Comparison of ENCODE assay signal across 1 cellular context in the genomic region with DNA sequence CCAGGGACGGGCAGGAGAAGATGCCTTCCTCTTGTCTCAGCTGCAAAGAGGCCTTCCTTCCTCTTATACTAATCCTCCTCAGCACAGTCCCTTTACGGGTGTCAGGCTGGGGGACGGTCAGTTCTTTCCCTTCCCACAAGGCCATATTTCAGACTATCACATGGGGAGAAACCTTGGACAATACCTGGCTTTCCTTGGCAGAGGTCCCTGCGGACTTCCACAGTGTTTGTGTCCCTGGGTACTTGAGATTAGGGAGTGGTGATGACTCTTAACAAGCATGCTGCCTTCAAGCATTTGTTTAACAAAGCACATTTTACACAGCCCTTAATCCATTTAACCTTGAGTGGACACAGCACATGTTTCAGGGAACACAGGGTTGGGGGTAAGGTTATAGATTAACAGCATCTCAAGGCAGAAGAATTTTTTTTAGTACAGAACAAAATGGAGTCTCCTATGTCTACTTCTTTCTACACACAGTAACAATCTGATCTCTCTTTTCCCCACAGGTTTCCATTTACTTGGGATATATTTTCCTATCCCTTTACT.
A peak's percentile ranks its signal among the peaks of the same experiment; 100 is the strongest.
TF ChIP-seq lines count a peak whose summit lies in the region.
"Not testable (repeated sequence)": the region's sequence is repeated elsewhere in the genome, so short reads cannot be mapped to it uniquely, and the experiment has no call there.

No MANE protein-coding gene starts in this region.

TF ChIP-seq in HepG2, 621 proteins besides CTCF, POLR2A, EP300 and RAD21 (continued from another document):
- TF ChIP-seq, protein P1, sequence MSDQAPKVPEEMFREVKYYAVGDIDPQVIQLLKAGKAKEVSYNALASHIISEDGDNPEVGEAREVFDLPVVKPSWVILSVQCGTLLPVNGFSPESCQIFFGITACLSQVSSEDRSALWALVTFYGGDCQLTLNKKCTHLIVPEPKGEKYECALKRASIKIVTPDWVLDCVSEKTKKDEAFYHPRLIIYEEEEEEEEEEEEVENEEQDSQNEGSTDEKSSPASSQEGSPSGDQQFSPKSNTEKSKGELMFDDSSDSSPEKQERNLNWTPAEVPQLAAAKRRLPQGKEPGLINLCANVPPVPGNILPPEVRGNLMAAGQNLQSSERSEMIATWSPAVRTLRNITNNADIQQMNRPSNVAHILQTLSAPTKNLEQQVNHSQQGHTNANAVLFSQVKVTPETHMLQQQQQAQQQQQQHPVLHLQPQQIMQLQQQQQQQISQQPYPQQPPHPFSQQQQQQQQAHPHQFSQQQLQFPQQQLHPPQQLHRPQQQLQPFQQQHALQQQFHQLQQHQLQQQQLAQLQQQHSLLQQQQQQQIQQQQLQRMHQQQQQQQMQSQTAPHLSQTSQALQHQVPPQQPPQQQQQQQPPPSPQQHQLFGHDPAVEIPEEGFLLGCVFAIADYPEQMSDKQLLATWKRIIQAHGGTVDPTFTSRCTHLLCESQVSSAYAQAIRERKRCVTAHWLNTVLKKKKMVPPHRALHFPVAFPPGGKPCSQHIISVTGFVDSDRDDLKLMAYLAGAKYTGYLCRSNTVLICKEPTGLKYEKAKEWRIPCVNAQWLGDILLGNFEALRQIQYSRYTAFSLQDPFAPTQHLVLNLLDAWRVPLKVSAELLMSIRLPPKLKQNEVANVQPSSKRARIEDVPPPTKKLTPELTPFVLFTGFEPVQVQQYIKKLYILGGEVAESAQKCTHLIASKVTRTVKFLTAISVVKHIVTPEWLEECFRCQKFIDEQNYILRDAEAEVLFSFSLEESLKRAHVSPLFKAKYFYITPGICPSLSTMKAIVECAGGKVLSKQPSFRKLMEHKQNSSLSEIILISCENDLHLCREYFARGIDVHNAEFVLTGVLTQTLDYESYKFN (CRISPR knock-in tag; conservative IDR thresholded peaks at IDR 0.05) = peak; percentile 37; the same call in 1 of the 2 replicates
- 0 out of 2 replicates have a peak, but pooled peaks have one; percentile 23 for TF ChIP-seq FOSL2 (CRISPR knock-in tag; IDR thresholded peaks at IDR 0.05)
- peak; percentile 96 for TF ChIP-seq PITX1 (CRISPR knock-in tag; IDR thresholded peaks at IDR 0.05)
- not testable (repeated sequence) for TF ChIP-seq SOX6, SOX13, FOXA1 (IDR thresholded peaks at IDR 0.05)
- peak; percentile 80 for TF ChIP-seq SOX6 (CRISPR knock-in tag; IDR thresholded peaks at IDR 0.05)
- TF ChIP-seq, protein P2, sequence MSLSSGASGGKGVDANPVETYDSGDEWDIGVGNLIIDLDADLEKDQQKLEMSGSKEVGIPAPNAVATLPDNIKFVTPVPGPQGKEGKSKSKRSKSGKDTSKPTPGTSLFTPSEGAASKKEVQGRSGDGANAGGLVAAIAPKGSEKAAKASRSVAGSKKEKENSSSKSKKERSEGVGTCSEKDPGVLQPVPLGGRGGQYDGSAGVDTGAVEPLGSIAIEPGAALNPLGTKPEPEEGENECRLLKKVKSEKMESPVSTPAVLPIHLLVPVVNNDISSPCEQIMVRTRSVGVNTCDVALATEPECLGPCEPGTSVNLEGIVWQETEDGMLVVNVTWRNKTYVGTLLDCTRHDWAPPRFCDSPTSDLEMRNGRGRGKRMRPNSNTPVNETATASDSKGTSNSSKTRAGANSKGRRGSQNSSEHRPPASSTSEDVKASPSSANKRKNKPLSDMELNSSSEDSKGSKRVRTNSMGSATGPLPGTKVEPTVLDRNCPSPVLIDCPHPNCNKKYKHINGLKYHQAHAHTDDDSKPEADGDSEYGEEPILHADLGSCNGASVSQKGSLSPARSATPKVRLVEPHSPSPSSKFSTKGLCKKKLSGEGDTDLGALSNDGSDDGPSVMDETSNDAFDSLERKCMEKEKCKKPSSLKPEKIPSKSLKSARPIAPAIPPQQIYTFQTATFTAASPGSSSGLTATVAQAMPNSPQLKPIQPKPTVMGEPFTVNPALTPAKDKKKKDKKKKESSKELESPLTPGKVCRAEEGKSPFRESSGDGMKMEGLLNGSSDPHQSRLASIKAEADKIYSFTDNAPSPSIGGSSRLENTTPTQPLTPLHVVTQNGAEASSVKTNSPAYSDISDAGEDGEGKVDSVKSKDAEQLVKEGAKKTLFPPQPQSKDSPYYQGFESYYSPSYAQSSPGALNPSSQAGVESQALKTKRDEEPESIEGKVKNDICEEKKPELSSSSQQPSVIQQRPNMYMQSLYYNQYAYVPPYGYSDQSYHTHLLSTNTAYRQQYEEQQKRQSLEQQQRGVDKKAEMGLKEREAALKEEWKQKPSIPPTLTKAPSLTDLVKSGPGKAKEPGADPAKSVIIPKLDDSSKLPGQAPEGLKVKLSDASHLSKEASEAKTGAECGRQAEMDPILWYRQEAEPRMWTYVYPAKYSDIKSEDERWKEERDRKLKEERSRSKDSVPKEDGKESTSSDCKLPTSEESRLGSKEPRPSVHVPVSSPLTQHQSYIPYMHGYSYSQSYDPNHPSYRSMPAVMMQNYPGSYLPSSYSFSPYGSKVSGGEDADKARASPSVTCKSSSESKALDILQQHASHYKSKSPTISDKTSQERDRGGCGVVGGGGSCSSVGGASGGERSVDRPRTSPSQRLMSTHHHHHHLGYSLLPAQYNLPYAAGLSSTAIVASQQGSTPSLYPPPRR (CRISPR knock-in tag; IDR thresholded peaks at IDR 0.05; ENCODE audit: borderline replicate concordance) = peak; percentile 36; the same call in 1 of the 2 replicates
- TF ChIP-seq, protein P3, sequence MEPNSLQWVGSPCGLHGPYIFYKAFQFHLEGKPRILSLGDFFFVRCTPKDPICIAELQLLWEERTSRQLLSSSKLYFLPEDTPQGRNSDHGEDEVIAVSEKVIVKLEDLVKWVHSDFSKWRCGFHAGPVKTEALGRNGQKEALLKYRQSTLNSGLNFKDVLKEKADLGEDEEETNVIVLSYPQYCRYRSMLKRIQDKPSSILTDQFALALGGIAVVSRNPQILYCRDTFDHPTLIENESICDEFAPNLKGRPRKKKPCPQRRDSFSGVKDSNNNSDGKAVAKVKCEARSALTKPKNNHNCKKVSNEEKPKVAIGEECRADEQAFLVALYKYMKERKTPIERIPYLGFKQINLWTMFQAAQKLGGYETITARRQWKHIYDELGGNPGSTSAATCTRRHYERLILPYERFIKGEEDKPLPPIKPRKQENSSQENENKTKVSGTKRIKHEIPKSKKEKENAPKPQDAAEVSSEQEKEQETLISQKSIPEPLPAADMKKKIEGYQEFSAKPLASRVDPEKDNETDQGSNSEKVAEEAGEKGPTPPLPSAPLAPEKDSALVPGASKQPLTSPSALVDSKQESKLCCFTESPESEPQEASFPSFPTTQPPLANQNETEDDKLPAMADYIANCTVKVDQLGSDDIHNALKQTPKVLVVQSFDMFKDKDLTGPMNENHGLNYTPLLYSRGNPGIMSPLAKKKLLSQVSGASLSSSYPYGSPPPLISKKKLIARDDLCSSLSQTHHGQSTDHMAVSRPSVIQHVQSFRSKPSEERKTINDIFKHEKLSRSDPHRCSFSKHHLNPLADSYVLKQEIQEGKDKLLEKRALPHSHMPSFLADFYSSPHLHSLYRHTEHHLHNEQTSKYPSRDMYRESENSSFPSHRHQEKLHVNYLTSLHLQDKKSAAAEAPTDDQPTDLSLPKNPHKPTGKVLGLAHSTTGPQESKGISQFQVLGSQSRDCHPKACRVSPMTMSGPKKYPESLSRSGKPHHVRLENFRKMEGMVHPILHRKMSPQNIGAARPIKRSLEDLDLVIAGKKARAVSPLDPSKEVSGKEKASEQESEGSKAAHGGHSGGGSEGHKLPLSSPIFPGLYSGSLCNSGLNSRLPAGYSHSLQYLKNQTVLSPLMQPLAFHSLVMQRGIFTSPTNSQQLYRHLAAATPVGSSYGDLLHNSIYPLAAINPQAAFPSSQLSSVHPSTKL (CRISPR knock-in tag; IDR thresholded peaks at IDR 0.05) = peak; percentile 70; the same call in 1 of the 2 replicates
- TF ChIP-seq, protein P4, sequence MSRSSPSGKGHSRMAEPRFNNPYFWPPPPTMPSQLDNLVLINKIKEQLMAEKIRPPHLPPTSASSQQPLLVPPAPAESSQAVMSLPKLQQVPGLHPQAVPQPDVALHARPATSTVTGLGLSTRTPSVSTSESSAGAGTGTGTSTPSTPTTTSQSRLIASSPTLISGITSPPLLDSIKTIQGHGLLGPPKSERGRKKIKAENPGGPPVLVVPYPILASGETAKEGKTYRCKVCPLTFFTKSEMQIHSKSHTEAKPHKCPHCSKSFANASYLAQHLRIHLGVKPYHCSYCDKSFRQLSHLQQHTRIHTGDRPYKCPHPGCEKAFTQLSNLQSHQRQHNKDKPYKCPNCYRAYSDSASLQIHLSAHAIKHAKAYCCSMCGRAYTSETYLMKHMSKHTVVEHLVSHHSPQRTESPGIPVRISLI (CRISPR knock-in tag; IDR thresholded peaks at IDR 0.05; ENCODE audit: borderline replicate concordance) = 0 out of 2 replicates have a peak, but pooled peaks have one; percentile 20
- 0 out of 2 replicates have a peak, but pooled peaks have one; percentile 9 for TF ChIP-seq RXRB (CRISPR knock-in tag; IDR thresholded peaks at IDR 0.05; ENCODE audit: borderline replicate concordance)
- 0 out of 2 replicates have a peak, but pooled peaks have one; percentile 19 for TF ChIP-seq BCL6 (CRISPR knock-in tag; IDR thresholded peaks at IDR 0.05)
- 0 out of 2 replicates have a peak, but pooled peaks have one; percentile 23 for TF ChIP-seq SAP130 (CRISPR knock-in tag; IDR thresholded peaks at IDR 0.05; ENCODE audit: low read depth)
- TF ChIP-seq ARNTL (CRISPR knock-in tag; IDR thresholded peaks at IDR 0.05) = 0 out of 2 replicates have a peak, but pooled peaks have one; percentile 27
- TF ChIP-seq NR2C2 (CRISPR knock-in tag; IDR thresholded peaks at IDR 0.05; ENCODE audit: borderline replicate concordance) = peak; percentile 23; the same call in 1 of the 2 replicates
- peak in 1 of 2 experiments; percentile 83; a peak in 2 of 4 replicates for TF ChIP-seq SOX13 (CRISPR knock-in tag; conservative IDR thresholded peaks at IDR 0.05 in 1 of 2, IDR thresholded peaks at IDR 0.05 in 1 of 2)
- TF ChIP-seq, protein P5, sequence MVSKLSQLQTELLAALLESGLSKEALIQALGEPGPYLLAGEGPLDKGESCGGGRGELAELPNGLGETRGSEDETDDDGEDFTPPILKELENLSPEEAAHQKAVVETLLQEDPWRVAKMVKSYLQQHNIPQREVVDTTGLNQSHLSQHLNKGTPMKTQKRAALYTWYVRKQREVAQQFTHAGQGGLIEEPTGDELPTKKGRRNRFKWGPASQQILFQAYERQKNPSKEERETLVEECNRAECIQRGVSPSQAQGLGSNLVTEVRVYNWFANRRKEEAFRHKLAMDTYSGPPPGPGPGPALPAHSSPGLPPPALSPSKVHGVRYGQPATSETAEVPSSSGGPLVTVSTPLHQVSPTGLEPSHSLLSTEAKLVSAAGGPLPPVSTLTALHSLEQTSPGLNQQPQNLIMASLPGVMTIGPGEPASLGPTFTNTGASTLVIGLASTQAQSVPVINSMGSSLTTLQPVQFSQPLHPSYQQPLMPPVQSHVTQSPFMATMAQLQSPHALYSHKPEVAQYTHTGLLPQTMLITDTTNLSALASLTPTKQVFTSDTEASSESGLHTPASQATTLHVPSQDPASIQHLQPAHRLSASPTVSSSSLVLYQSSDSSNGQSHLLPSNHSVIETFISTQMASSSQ (IDR thresholded peaks at IDR 0.05; ENCODE audit: low read depth) = peak; percentile 31; the same call in 1 of the 2 replicates
- TF ChIP-seq, protein P5 (CRISPR knock-in tag; IDR thresholded peaks at IDR 0.05; ENCODE audit: borderline replicate concordance) = peak; percentile 77
- TF ChIP-seq FOXA1 (CRISPR knock-in tag; IDR thresholded peaks at IDR 0.05) = 0 out of 2 replicates have a peak, but pooled peaks have one; percentile 24
- TF ChIP-seq, protein P6, sequence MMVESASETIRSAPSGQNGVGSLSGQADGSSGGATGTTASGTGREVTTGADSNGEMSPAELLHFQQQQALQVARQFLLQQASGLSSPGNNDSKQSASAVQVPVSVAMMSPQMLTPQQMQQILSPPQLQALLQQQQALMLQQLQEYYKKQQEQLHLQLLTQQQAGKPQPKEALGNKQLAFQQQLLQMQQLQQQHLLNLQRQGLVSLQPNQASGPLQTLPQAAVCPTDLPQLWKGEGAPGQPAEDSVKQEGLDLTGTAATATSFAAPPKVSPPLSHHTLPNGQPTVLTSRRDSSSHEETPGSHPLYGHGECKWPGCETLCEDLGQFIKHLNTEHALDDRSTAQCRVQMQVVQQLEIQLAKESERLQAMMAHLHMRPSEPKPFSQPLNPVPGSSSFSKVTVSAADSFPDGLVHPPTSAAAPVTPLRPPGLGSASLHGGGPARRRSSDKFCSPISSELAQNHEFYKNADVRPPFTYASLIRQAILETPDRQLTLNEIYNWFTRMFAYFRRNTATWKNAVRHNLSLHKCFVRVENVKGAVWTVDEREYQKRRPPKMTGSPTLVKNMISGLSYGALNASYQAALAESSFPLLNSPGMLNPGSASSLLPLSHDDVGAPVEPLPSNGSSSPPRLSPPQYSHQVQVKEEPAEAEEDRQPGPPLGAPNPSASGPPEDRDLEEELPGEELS (CRISPR knock-in tag; IDR thresholded peaks at IDR 0.05) = 0 out of 2 replicates have a peak, but pooled peaks have one; percentile 24
- peak; percentile 78 for TF ChIP-seq SOX5 (CRISPR knock-in tag; IDR thresholded peaks at IDR 0.05; ENCODE audit: borderline replicate concordance)
